ENCODE assay signal across 28 cellular contexts in genomic region chr9:34571180-34571800, GRCh38. TPM values are rescaled to one million over a fixed set of nuclear protein-coding genes. Genes with fewer than 3 reads are reported as not detected.
DNase-seq lines count a peak whose midpoint lies in the region; ATAC-seq and TF ChIP-seq lines count a peak whose summit lies in the region.
"Had no signal": no experiment of that assay in that cellular context is flagged by ENCODE, and none has a peak within 500 bp of the region (broad histone marks: within the 10 kb centered on the region; RNA-seq: fewer than 3 reads in every experiment).

No MANE protein-coding gene starts in this region.

- POLR2A ChIA-PET in MCF 10A (lab: Yijun Ruan, JAX): no interaction called here

- no peak overlapping the region for H2AFZ ChIP-seq in trophoblast cell (ENCODE audit: insufficient read depth, low read length, poor library complexity)

- H3K18ac ChIP-seq in trophoblast cell (ENCODE audit: low read length): no peak overlapping the region

- BruUV-seq in MCF 10A (replicated peaks; lab: Mats Ljungman, UMichigan): no TSS peak

- no peak overlapping the region for H2BK12ac ChIP-seq in trophoblast cell (ENCODE audit: low read length)

- TF ChIP-seq POLR2A in spleen (IDR thresholded peaks at IDR 0.05): no peak

- H3K9ac ChIP-seq in mucosa of rectum (ENCODE audit: low read depth in 1 of 2, low read length in 2 of 2): no peak overlapping the region
- no peak overlapping the region for H3K9ac ChIP-seq in trophoblast cell (ENCODE audit: low read length)

- H2BK5ac ChIP-seq in trophoblast cell (ENCODE audit: low read depth, low read length, poor library complexity): no peak overlapping the region

- no peak overlapping the region for H3K4me3 Mint-ChIP-seq in MCF 10A (ENCODE audit: unreplicated experiment)
- H3K4me3 Mint-ChIP-seq: activated CD4-positive, alpha-beta T cell treated with anti-CD3 and anti-CD28 coated beads, Interleukin-2, amount 10 ng/mL, durations not matched to agents 24 days and 14 days; activated naive CD8-positive, alpha-beta T cell treated with anti-CD3 and anti-CD28 coated beads for 36 hours; memory B cell; natural killer cell had no signal

- H3K4me1 ChIP-seq in mucosa of rectum (ENCODE audit: control insufficient read depth in 2 of 2, insufficient read depth in 2 of 2, low read length in 2 of 2): peaks cover 20 to 34% of the 10 kb centered on the region in 2 donors
- H3K4me1 ChIP-seq in spleen: peaks cover 0 to 84% (median 16%) of the 10 kb centered on the region in 6 donors
- H3K4me1 ChIP-seq in trophoblast cell (ENCODE audit: control insufficient read depth in 1 of 2, insufficient read depth in 2 of 2, low read length in 2 of 2): no peaks in the 10 kb centered on the region
- H3K4me1 ChIP-seq: tibial artery had no signal

- no peak overlapping the region for H3K23ac ChIP-seq in trophoblast cell (ENCODE audit: low read length)

- H3K4me2 ChIP-seq in trophoblast cell (ENCODE audit: low read length): no peak overlapping the region

- H3K9me3 ChIP-seq in mucosa of rectum (ENCODE audit: control insufficient read depth in 2 of 2, low read length in 2 of 2) (no peaks in the 10 kb centered on the region), spleen (no peaks in the 10 kb centered on the region), trophoblast cell (ENCODE audit: insufficient read depth, low read depth, low read length) (peaks cover 2% of the 10 kb centered on the region)
- H3K9me3 ChIP-seq: gastroesophageal sphincter, tibial artery had no signal

- H3K79me1 ChIP-seq in trophoblast cell (ENCODE audit: low read length): no peaks in the 10 kb centered on the region

- no peak for ATAC-seq in GM21717 (IDR thresholded peaks at IDR 0.05; ENCODE audit: unreplicated experiment)
- ATAC-seq: esophagus mucosa; gastroesophageal sphincter; natural killer cell; stimulated activated naive CD8-positive, alpha-beta T cell treated with anti-CD3 and anti-CD28 coated beads, Interleukin-15, Interleukin-2, amounts not matched to agents 100 U/mL and 50 U/mL, for 24 hours had no signal

- H4K91ac ChIP-seq in trophoblast cell (ENCODE audit: low read depth, low read length): no peak overlapping the region

- no peaks in the 10 kb centered on the region for H3K36me3 Mint-ChIP-seq in MCF 10A (ENCODE audit: insufficient read depth, unreplicated experiment)
- H3K36me3 Mint-ChIP-seq: activated naive CD8-positive, alpha-beta T cell treated with anti-CD3 and anti-CD28 coated beads for 36 hours; memory B cell; natural killer cell had no signal

- H3K36me3 ChIP-seq in mucosa of rectum (ENCODE audit: control insufficient read depth in 2 of 2, insufficient read depth in 2 of 2, low read length in 2 of 2) (no peaks in the 10 kb centered on the region), spleen (no peaks in the 10 kb centered on the region), trophoblast cell (ENCODE audit: control insufficient read depth in 1 of 2, insufficient read depth in 2 of 2, low read length in 2 of 2) (no peaks in the 10 kb centered on the region)
- H3K36me3 ChIP-seq: gastroesophageal sphincter, tibial artery had no signal

- no peaks in the 10 kb centered on the region for H3K4me1 Mint-ChIP-seq in MCF 10A (ENCODE audit: insufficient read depth, unreplicated experiment)
- H3K4me1 Mint-ChIP-seq: activated CD4-positive, alpha-beta T cell treated with anti-CD3 and anti-CD28 coated beads, Interleukin-2, amount 10 ng/mL, durations not matched to agents 24 days and 14 days; activated naive CD8-positive, alpha-beta T cell treated with anti-CD3 and anti-CD28 coated beads for 36 hours; natural killer cell had no signal

- intact Hi-C loops in spleen (cut with DNase I; ENCODE audit: low total_unique reads) (no loop called here), MCF 10A (cut with micrococcal nuclease) (no loop called here)

- H3K4me3 ChIP-seq in mucosa of rectum (ENCODE audit: low read length in 2 of 2) (no peak overlapping the region), spleen (no peak overlapping the region), trophoblast cell (ENCODE audit: low read depth, low read length) (no peak overlapping the region)
- H3K4me3 ChIP-seq: gastroesophageal sphincter, SK-N-MC, tibial artery had no signal

- H2AK5ac ChIP-seq in trophoblast cell (ENCODE audit: low read length): no peak overlapping the region

- H3K27me3 Mint-ChIP-seq in MCF 10A (ENCODE audit: insufficient read depth, unreplicated experiment): peaks cover 25% of the 10 kb centered on the region

- no peak overlapping the region for H3K4ac ChIP-seq in trophoblast cell (ENCODE audit: low read depth, low read length)

- no peak overlapping the region for H4K8ac ChIP-seq in trophoblast cell (ENCODE audit: low read depth, low read length)

- no peak overlapping the region for H2BK120ac ChIP-seq in trophoblast cell (ENCODE audit: insufficient read depth, low read length, poor library complexity)

- H3K27ac ChIP-seq in mucosa of rectum (ENCODE audit: low read depth in 2 of 2, low read length in 2 of 2) (peak overlapping the region; percentile 27 to 43), spleen (peak overlapping the region in 6 of 8 donors; percentile 27 to 65 (median 52)), trophoblast cell (ENCODE audit: low read depth, low read length) (no peak overlapping the region)
- H3K27ac ChIP-seq: RWPE1, SK-N-MC, tibial artery had no signal

- CTCF ChIA-PET in MCF 10A (lab: Yijun Ruan, JAX): interaction anchor here (1.1 to 3.8 kb wide), 4 partner anchors 20 to 32 kb away, joined by 3 to 22 read pairs (median 6); no protein-coding TSS in a partner anchor

- H3K9me3 Mint-ChIP-seq in MCF 10A (ENCODE audit: unreplicated experiment): no peaks in the 10 kb centered on the region
- H3K9me3 Mint-ChIP-seq: activated CD4-positive, alpha-beta T cell treated with anti-CD3 and anti-CD28 coated beads, Interleukin-2, amount 10 ng/mL, durations not matched to agents 24 days and 14 days; activated naive CD8-positive, alpha-beta T cell treated with anti-CD3 and anti-CD28 coated beads for 36 hours; memory B cell; natural killer cell had no signal

- peaks cover 2 to 5% of the 10 kb centered on the region in 2 donors for H3K27me3 ChIP-seq in mucosa of rectum (ENCODE audit: control insufficient read depth in 2 of 2, insufficient read depth in 2 of 2, low read length in 2 of 2)
- peaks cover 0 to 53% (median 0%) of the 10 kb centered on the region in 7 donors for H3K27me3 ChIP-seq in spleen (replicated peaks in 1 of 7)
- no peaks in the 10 kb centered on the region for H3K27me3 ChIP-seq in trophoblast cell (ENCODE audit: insufficient read depth, low read length)

- WGBS in spleen, 5 donors: 73 to 83% (median 77%) methylated on average over 16 of the region's 16 CpGs
- no CpG with 5 or more reads among the region's 16 CpGs for WGBS in trophoblast cell (ENCODE audit: extremely low coverage, insufficient coverage, insufficient read length)

- no peak overlapping the region for H4K12ac ChIP-seq in trophoblast cell (ENCODE audit: low read depth, low read length)

- H3K27ac Mint-ChIP-seq in MCF 10A (ENCODE audit: low read depth, unreplicated experiment): no peak overlapping the region
- H3K27ac Mint-ChIP-seq: activated CD4-positive, alpha-beta T cell treated with anti-CD3 and anti-CD28 coated beads, Interleukin-2, amount 10 ng/mL, durations not matched to agents 24 days and 14 days; activated naive CD8-positive, alpha-beta T cell treated with anti-CD3 and anti-CD28 coated beads for 36 hours; memory B cell; natural killer cell had no signal

- peak; percentile 39 for DNase-seq in NCI-H82 (lab: John Stamatoyannopoulos, UW)
- DNase-seq in NCI-H82 treated with DMSO at 0.1 percent for 48 hours (lab: John Stamatoyannopoulos, UW; ENCODE audit: unreplicated experiment): no peak
- DNase-seq in cerebellum (ENCODE audit: low spot score): peak; percentile 87
- no peak for DNase-seq in spleen
- DNase-seq in MCF 10A (ENCODE audit: unreplicated experiment): no peak
- no peak for DNase-seq in trophoblast cell
- DNase-seq: activated CD4-positive, alpha-beta T cell treated with anti-CD3 and anti-CD28 coated beads, Interleukin-2, amount 10 ng/mL, durations not matched to agents 24 days and 14 days; activated naive CD8-positive, alpha-beta T cell treated with anti-CD3 and anti-CD28 coated beads for 36 hours; DMS79; effector CD8-positive, alpha-beta T cell; natural killer cell; NCI-H1105; NCI-H2081 treated with DMSO at 0.1 percent for 48 hours; stimulated activated CD4-positive, alpha-beta T cell treated with anti-CD3 and anti-CD28 coated beads, Interleukin-4, amount 100 ng/mL, for 4 hours; stimulated activated naive CD8-positive, alpha-beta T cell treated with anti-CD3 and anti-CD28 coated beads, Interleukin-15, Interleukin-2, amounts not matched to agents 100 U/mL and 50 U/mL, for 24 hours; tibial artery had no signal

- TF ChIP-seq CTCF in spleen (IDR thresholded peaks at IDR 0.05 in 8 of 11, conservative IDR thresholded peaks at IDR 0.05 in 3 of 11) (no peak), MCF 10A (IDR thresholded peaks at IDR 0.05; ENCODE audit: unreplicated experiment) (no peak)

- no peak overlapping the region for H3K14ac ChIP-seq in trophoblast cell (ENCODE audit: low read length)

- H3K79me2 ChIP-seq in trophoblast cell (ENCODE audit: control insufficient read depth, insufficient read depth, low read length, poor library complexity): no peaks in the 10 kb centered on the region

RNA-seq across cellular contexts. Expression of gene CNTFR, which starts 18.2 kb away (rescaled TPM):
- total RNA-seq in cerebellum (18.6 TPM), spleen (10 to 100 TPM in 5 of 7 donors, 1 to 10 TPM in 2; 6.6 to 46.8 (median 26.3) TPM), MCF 10A (2022) (not detected in 2 replicates)
- polyA plus RNA-seq in spleen: 1 to 10 TPM; 2.8 to 7.7 (median 3.1) TPM
- 1.1 and 1.4 TPM in 2 replicates for polyA plus RNA-seq in trophoblast cell (2013)
- total RNA-seq: A172; activated CD4-positive, alpha-beta T cell treated with anti-CD3 and anti-CD28 coated beads, Interleukin-2, amount 10 ng/mL, durations not matched to agents 24 days and 14 days; activated naive CD8-positive, alpha-beta T cell treated with anti-CD3 and anti-CD28 coated beads for 36 hours; esophagus mucosa; natural killer cell; NCI-H460; T-helper 2 cell treated with Interferon-gamma antibody and Interleukin-4, amounts not matched to agents 100 ng/mL and 5 ng/mL, for 36 hours had no signal

RNA-seq across cellular contexts. Expression of gene RPP25L, which starts 40.6 kb away (rescaled TPM):
- 5.7 TPM for total RNA-seq in cerebellum
- 10 to 100 TPM; 16.8 to 36.1 (median 21.5) TPM for total RNA-seq in spleen
- 10 to 100 TPM; 32.5 to 54.1 (median 46.7) TPM for polyA plus RNA-seq in spleen
- 41.6 and 42.8 TPM in 2 replicates for total RNA-seq in MCF 10A (2022)
- 16.8 and 17.4 TPM in 2 replicates for polyA plus RNA-seq in trophoblast cell (2013)

RNA-seq across cellular contexts. Expression of gene ENHO, which starts 48.5 kb away (rescaled TPM):
- total RNA-seq in cerebellum (27.1 TPM), spleen (under 1 TPM in 3 of 7 donors, not detected in 4; 0.35 to 0.91 (median 0.46) TPM), MCF 10A (2022) (not detected in 2 replicates)
- under 1 TPM; 0.74 to 0.94 (median 0.89) TPM for polyA plus RNA-seq in spleen
- polyA plus RNA-seq in trophoblast cell (2013): 0.54 and 0.55 TPM in 2 replicates
- total RNA-seq: activated CD4-positive, alpha-beta T cell treated with anti-CD3 and anti-CD28 coated beads, Interleukin-2, amount 10 ng/mL, durations not matched to agents 24 days and 14 days; NCI-H460; T-helper 2 cell treated with Interferon-gamma antibody and Interleukin-4, amounts not matched to agents 100 ng/mL and 5 ng/mL, for 36 hours had no signal
- polyA plus RNA-seq: keratinocyte had no signal

RNA-seq across cellular contexts. Expression of gene DCTN3, which starts 49.0 kb away (rescaled TPM):
- total RNA-seq in cerebellum (57.4 TPM), spleen (10 to 100 TPM; 43.8 to 64.1 (median 52.1) TPM), MCF 10A (2022) (88.5 and 92.4 TPM in 2 replicates)
- polyA plus RNA-seq in spleen: 10 to 100 TPM; 59.3 to 79.8 (median 75.9) TPM
- 43.3 and 44.9 TPM in 2 replicates for polyA plus RNA-seq in trophoblast cell (2013)

RNA-seq across cellular contexts. Expression of gene ARID3C, which starts 57.6 kb away (rescaled TPM):
- total RNA-seq in cerebellum (0.45 TPM), spleen (not detected), MCF 10A (2022) (not detected in 2 replicates)
- polyA plus RNA-seq in spleen: not detected
- polyA plus RNA-seq in trophoblast cell (2013): 0.04 TPM in 1 of 2 replicates, not detected in the other
- total RNA-seq: A172, esophagus mucosa, gastroesophageal sphincter, NCI-H460, posterior vena cava had no signal
- polyA plus RNA-seq: keratinocyte had no signal

Comparison
In these comparisons a context has a peak if more than half of its experiments do, and no peak if none do; other contexts are left out.
1. DNase-seq: peak in NCI-H82 (single experiment) and cerebellum (single experiment); none in NCI-H82 treated with DMSO at 0.1 percent for 48 hours (single experiment), spleen (single experiment), MCF 10A (single experiment) and trophoblast cell (0 of 2).
2. RNA of gene ENHO, which starts 48.5 kb away (total RNA-seq): 27.1 TPM in cerebellum (single experiment); 0.35 to 0.91 TPM in spleen and not detected in MCF 10A; every median in the first group is over 10 times any median in the second.